1 cellular context compared by ENCODE assay signal in the genomic region with DNA sequence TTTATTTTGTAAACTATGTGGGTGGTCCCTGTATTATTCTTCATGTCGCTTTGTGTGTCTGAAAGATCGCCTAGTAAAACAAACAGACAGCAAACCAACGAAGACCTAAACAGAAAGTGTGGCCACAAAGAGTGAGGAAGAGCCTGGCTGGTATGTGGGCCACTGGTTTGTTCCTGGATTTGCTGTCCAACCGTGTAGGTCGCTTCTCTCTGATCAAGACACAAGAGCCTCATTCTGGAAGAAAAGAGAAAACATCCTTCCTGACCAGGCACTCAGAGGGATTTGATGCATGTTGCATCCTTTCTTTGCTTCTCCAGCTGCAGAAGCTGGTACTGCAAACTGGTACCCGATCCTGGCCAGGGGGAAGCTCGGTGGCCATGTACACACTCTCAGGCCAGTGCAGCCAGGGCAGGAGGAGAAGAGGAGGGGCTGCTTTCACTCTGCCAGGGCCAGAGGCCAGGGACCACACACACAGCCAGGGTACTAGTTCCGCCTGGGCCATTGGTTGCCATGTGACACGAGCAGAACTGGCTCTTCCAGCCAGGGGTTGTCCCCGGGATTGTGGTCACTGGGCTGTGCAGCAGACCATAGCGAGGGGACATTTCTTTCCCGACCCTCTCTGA.
TF ChIP-seq lines count a peak whose summit lies in the region.

No MANE protein-coding gene starts in this region.

TF ChIP-seq in GM23338, 12 proteins besides CTCF, POLR2A, EP300 and RAD21 (continued from another document):
- TF ChIP-seq, protein P1, sequence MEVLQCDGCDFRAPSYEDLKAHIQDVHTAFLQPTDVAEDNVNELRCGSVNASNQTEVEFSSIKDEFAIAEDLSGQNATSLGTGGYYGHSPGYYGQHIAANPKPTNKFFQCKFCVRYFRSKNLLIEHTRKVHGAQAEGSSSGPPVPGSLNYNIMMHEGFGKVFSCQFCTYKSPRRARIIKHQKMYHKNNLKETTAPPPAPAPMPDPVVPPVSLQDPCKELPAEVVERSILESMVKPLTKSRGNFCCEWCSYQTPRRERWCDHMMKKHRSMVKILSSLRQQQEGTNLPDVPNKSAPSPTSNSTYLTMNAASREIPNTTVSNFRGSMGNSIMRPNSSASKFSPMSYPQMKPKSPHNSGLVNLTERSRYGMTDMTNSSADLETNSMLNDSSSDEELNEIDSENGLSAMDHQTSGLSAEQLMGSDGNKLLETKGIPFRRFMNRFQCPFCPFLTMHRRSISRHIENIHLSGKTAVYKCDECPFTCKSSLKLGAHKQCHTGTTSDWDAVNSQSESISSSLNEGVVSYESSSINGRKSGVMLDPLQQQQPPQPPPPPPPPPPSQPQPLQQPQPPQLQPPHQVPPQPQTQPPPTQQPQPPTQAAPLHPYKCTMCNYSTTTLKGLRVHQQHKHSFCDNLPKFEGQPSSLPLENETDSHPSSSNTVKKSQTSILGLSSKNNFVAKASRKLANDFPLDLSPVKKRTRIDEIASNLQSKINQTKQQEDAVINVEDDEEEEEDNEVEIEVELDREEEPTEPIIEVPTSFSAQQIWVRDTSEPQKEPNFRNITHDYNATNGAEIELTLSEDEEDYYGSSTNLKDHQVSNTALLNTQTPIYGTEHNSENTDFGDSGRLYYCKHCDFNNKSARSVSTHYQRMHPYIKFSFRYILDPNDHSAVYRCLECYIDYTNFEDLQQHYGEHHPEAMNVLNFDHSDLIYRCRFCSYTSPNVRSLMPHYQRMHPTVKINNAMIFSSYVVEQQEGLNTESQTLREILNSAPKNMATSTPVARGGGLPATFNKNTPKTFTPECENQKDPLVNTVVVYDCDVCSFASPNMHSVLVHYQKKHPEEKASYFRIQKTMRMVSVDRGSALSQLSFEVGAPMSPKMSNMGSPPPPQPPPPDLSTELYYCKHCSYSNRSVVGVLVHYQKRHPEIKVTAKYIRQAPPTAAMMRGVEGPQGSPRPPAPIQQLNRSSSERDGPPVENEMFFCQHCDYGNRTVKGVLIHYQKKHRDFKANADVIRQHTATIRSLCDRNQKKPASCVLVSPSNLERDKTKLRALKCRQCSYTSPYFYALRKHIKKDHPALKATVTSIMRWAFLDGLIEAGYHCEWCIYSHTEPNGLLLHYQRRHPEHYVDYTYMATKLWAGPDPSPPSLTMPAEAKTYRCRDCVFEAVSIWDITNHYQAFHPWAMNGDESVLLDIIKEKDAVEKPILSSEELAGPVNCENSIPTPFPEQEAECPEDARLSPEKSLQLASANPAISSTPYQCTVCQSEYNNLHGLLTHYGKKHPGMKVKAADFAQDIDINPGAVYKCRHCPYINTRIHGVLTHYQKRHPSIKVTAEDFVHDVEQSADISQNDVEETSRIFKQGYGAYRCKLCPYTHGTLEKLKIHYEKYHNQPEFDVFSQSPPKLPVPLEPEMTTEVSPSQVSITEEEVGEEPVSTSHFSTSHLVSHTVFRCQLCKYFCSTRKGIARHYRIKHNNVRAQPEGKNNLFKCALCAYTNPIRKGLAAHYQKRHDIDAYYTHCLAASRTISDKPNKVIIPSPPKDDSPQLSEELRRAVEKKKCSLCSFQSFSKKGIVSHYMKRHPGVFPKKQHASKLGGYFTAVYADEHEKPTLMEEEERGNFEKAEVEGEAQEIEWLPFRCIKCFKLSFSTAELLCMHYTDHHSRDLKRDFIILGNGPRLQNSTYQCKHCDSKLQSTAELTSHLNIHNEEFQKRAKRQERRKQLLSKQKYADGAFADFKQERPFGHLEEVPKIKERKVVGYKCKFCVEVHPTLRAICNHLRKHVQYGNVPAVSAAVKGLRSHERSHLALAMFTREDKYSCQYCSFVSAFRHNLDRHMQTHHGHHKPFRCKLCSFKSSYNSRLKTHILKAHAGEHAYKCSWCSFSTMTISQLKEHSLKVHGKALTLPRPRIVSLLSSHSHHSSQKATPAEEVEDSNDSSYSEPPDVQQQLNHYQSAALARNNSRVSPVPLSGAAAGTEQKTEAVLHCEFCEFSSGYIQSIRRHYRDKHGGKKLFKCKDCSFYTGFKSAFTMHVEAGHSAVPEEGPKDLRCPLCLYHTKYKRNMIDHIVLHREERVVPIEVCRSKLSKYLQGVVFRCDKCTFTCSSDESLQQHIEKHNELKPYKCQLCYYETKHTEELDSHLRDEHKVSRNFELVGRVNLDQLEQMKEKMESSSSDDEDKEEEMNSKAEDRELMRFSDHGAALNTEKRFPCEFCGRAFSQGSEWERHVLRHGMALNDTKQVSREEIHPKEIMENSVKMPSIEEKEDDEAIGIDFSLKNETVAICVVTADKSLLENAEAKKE (CRISPR knock-in tag; IDR thresholded peaks at IDR 0.05): no peak
- TF ChIP-seq CREB1 (CRISPR knock-in tag; IDR thresholded peaks at IDR 0.05; ENCODE audit: low read depth): no peak
- no peak for TF ChIP-seq ETS1 (IDR thresholded peaks at IDR 0.05)
- no peak for TF ChIP-seq EZH2 (IDR thresholded peaks at IDR 0.05; ENCODE audit: low read depth, unreplicated experiment)
